25 cellular contexts compared by ENCODE assay signal in genomic region chr10:89503151-89503550, GRCh38. TPM values are rescaled to one million over a fixed set of nuclear protein-coding genes. Genes with fewer than 3 reads are reported as not detected.
"Had no signal": no experiment of that assay in that cellular context is flagged by ENCODE, and none has a peak within 500 bp of the region (broad histone marks: within the 10 kb centered on the region; RNA-seq: fewer than 3 reads in every experiment).

No MANE protein-coding gene starts in this region.

- DNase-seq: activated B cell treated with CpG ODN at 0.5 μM for 24 hours; activated CD4-positive, alpha-beta T cell treated with anti-CD3 and anti-CD28 coated beads, Interleukin-2, amount 50 U/mL, for 48 hours; activated naive CD4-positive, alpha-beta T cell treated with Interleukin-2 at 50 U/mL for 16 hours; activated T-cell treated with anti-CD3 and anti-CD28 coated beads, Interleukin-2, amount 50 U/mL, for 48 hours; caudate nucleus; dermis blood vessel endothelial cell; effector CD8-positive, alpha-beta T cell; hippocampal formation; kidney glomerular epithelial cell; left ventricle myocardium superior; stimulated activated CD4-positive, alpha-beta T cell treated with anti-CD3 and anti-CD28 coated beads, Interleukin-2, amount 100 ng/mL, for 48 hours; stimulated activated CD8-positive, alpha-beta memory T cell treated with anti-CD3 and anti-CD28 coated beads, Interleukin-4, amount 100 ng/mL, for 48 hours; stimulated activated naive B cell treated with anti-CD40 and anti-IgM and Interleukin-4, amounts not matched to agents 10 μg/mL and 1 μg/mL and 100 μg/mL, for 72 hours; T1000; testis had no signal

- H3K27me3 ChIP-seq: foreskin keratinocyte, pancreas, testis, vagina had no signal

- H3K27me3 Mint-ChIP-seq: type B pancreatic cell had no signal

- H3K36me3 Mint-ChIP-seq: natural killer cell treated with Interleukin-12 subunit alpha and Interleukin-12 subunit beta and Interleukin-15 and Interleukin-18, amount 100 ng/mL, for 72 hours; type B pancreatic cell had no signal

- H3K9me3 Mint-ChIP-seq: activated B cell treated with CpG ODN at 0.5 μM for 24 hours; natural killer cell treated with Interleukin-12 subunit alpha and Interleukin-12 subunit beta and Interleukin-15 and Interleukin-18, amount 100 ng/mL, for 72 hours; T-helper 1 cell treated with Interleukin-12 subunit alpha and Interleukin-12 subunit beta and Interleukin-4 antibody, amounts not matched to agents 30 μg/mL and 1 μg/mL, for 36 hours; type B pancreatic cell had no signal

- H3K4me3 ChIP-seq: pancreas, testis, vagina had no signal

- ATAC-seq: natural killer cell treated with Interleukin-12 subunit alpha and Interleukin-12 subunit beta and Interleukin-15 and Interleukin-18, amount 100 ng/mL, for 72 hours; sciatic nerve had no signal

- H3K27ac ChIP-seq: foreskin keratinocyte, neutrophil, vagina had no signal

- H3K4me3 Mint-ChIP-seq: activated B cell treated with CpG ODN at 0.5 μM for 24 hours; activated CD4-positive, alpha-beta T cell treated with anti-CD3 and anti-CD28 coated beads for 36 hours; memory B cell; natural killer cell treated with Interleukin-12 subunit alpha and Interleukin-12 subunit beta and Interleukin-15 and Interleukin-18, amount 100 ng/mL, for 72 hours; stimulated activated naive B cell treated with anti-CD40 and anti-IgM and Interleukin-4, amounts not matched to agents 10 μg/mL and 1 μg/mL and 100 μg/mL, for 72 hours; T-helper 1 cell treated with Interleukin-12 subunit alpha and Interleukin-12 subunit beta and Interleukin-4 antibody, amounts not matched to agents 30 μg/mL and 1 μg/mL, for 36 hours; type B pancreatic cell had no signal

- H3K36me3 ChIP-seq: neutrophil, pancreas, vagina had no signal

- H3K9me3 ChIP-seq: neutrophil, pancreas, testis, vagina had no signal

- H3K4me1 ChIP-seq: testis, vagina had no signal

- H3K27ac Mint-ChIP-seq: activated B cell treated with CpG ODN at 0.5 μM for 24 hours; activated CD4-positive, alpha-beta T cell treated with anti-CD3 and anti-CD28 coated beads for 36 hours; memory B cell; natural killer cell treated with Interleukin-12 subunit alpha and Interleukin-12 subunit beta and Interleukin-15 and Interleukin-18, amount 100 ng/mL, for 72 hours; T-helper 1 cell treated with Interleukin-12 subunit alpha and Interleukin-12 subunit beta and Interleukin-4 antibody, amounts not matched to agents 30 μg/mL and 1 μg/mL, for 36 hours; type B pancreatic cell had no signal

RNA-seq across cellular contexts. Expression of gene SLC16A12, which starts 32.2 kb away (rescaled TPM):
- total RNA-seq: activated B cell treated with CpG ODN at 0.5 μM for 24 hours; activated CD4-positive, alpha-beta T cell treated with anti-CD3 and anti-CD28 coated beads for 36 hours; natural killer cell treated with Interleukin-12 subunit alpha and Interleukin-12 subunit beta and Interleukin-15 and Interleukin-18, amount 100 ng/mL, for 72 hours had no signal
